Comparison of ENCODE assay signal across 1 cellular context in genomic region chr7:76575919-76576657, GRCh38.
A peak's percentile ranks its signal among the peaks of the same experiment; 100 is the strongest.
TF ChIP-seq lines count a peak whose summit lies in the region.

No MANE protein-coding gene starts in this region.

TF ChIP-seq in K562, 482 proteins besides CTCF, POLR2A, EP300 and RAD21:
- TF ChIP-seq NFIC (IDR thresholded peaks at IDR 0.05): peak; percentile 68
